ENCODE assay signal across 8 cellular contexts in the genomic region with DNA sequence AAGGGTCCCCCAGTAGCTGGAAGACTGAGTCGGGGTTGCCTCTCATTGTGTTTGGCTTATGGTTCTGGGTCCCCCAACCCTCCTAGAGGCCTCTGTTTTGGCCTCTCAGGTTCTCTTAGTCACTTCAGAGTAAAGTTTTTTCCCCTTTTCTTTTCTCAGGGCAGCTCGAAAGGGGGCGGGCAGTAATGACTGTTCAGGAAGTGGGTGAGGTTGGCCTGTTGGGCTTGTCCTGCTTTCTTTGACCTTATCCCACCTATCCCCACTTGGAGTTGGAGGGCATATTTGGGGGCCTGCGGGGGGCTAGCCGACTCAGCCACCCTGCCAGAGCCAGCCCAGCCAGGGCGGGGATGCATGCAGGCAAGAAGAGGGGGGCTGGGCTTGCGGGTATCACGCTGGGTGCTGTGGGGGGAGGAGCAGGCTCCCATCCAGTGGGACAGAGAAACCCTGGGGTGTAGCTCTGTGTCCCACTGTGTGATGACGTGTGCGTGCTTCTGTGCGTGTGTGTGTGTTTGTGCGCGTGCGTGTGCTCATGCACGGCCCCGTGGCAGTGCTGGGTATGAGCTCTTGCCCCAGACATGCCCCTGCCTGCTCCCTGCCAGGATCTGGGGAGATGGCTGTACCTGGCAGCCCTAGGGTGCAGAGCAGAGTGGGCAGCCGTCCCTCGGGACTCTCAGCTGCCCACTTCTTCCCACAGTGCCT.
A peak's percentile ranks its signal among the peaks of the same experiment; 100 is the strongest.
DNase-seq lines count a peak whose midpoint lies in the region; ATAC-seq and TF ChIP-seq lines count a peak whose summit lies in the region.

No MANE protein-coding gene starts in this region.

- peak; percentile 61 for TF ChIP-seq POLR2A in GM19193 (IDR thresholded peaks at IDR 0.05; ENCODE audit: extremely low read depth, insufficient read depth, insufficient read length)

- DNase-seq in T follicular helper cell (ENCODE audit: low read depth) = peak; percentile 74
- DNase-seq in iris pigment epithelial cell (ENCODE audit: low read depth) = peak; percentile 66
- peak; percentile 72 to 73 for DNase-seq in stimulated activated CD4-positive, alpha-beta T cell treated with anti-CD3 and anti-CD28 coated beads, Interleukin-2, amount 100 ng/mL, for 24 hours

- no peak for TF ChIP-seq CTCF in 22Rv1 (IDR thresholded peaks at IDR 0.05)

- ATAC-seq in HG03095 (IDR thresholded peaks at IDR 0.05; ENCODE audit: unreplicated experiment) (no peak), HG02970 (IDR thresholded peaks at IDR 0.05; ENCODE audit: low FRiP score, unreplicated experiment) (no peak)

- H3K27ac ChIP-seq in 22Rv1 = peak overlapping the region; percentile 85
- H3K27ac ChIP-seq in angular gyrus (ENCODE audit: low read depth, low read length) = peak overlapping the region; percentile 57
